Comparison of ENCODE assay signal across 9 cellular contexts in the genomic region with DNA sequence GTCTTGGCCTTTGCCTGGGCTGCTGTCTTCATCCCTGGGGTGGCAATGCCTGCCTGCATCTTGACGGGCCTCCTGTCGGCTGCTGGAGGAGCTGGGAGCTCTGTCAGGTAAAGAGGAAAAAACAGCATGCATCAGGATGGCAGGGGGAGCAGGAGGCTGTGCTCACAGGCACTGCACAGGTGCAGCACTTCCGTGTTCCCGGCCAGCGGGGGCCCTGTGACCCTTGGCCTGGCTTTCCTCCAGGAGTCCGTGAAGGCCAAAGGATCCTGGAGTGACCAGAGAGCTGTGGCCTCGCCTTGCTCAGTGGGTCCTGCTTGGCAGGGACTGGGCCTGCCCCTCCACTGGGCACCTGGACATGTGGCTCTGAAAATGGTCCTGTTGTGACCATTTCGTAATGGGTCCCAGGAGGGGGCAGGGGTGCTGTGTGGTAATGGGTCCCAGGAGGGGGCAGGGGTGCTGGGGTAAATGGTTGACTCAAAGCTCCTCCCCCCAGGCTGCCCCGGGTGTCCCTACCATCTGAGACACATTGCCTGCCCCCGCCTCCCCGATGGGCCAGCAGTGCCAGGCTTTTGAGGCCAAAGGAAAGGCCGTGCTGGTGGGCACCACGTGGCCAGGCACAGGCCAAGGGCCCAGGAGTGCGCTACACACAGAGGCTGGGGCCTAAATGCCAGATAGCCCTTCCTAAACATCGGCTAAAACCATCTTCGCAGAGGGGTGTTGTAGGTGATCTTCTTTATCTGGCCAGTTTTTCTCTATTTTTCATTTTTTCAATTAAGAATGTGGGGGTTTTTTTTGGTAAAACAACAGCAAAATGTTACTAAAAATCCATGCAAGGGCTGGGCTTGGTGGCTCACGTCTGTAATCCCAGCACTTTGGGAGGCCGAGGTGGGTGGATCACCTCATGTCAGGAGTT. TPM values are rescaled to one million over a fixed set of nuclear protein-coding genes. Genes with fewer than 3 reads are reported as not detected.
DNase-seq lines count a peak whose midpoint lies in the region; ATAC-seq and TF ChIP-seq lines count a peak whose summit lies in the region.
"Had no signal": no experiment of that assay in that cellular context is flagged by ENCODE, and none has a peak within 500 bp of the region (broad histone marks: within the 10 kb centered on the region; RNA-seq: fewer than 3 reads in every experiment).

No MANE protein-coding gene starts in this region.

- H3K4me1 Mint-ChIP-seq in CD8-positive, alpha-beta memory T cell, result peaks cover 16 to 32% (median 19%) of the 10 kb centered on the region in 3 donors

- H3K9me3 Mint-ChIP-seq in CD8-positive, alpha-beta memory T cell, result no peaks in the 10 kb centered on the region

- TF ChIP-seq POLR2A in NB4 (IDR thresholded peaks at IDR 0.05; ENCODE audit: extremely low read depth, insufficient read length), result no peak
- no peak for TF ChIP-seq POLR2A in sigmoid colon (IDR thresholded peaks at IDR 0.05)

- CTCF ChIA-PET in CD8-positive, alpha-beta memory T cell (lab: Charles Lee), result interaction anchor here (0.9 kb wide), 1 partner anchor 26 kb away, joined by 3 read pairs; no protein-coding TSS in a partner anchor

- DNase-seq in CD8-positive, alpha-beta memory T cell, result no peak
- peak; percentile 89 for DNase-seq in NB4 (ENCODE audit: low read depth)
- DNase-seq in right atrium auricular region (ENCODE audit: low spot score), result no peak
- DNase-seq in sigmoid colon, result no peak
- no peak for DNase-seq in GM13977 (ENCODE audit: low spot score)
- DNase-seq in effector memory CD4-positive, alpha-beta T cell, result no peak
- DNase-seq: NCI-H1930 had no signal

- peaks cover 30% of the 10 kb centered on the region for H3K4me1 ChIP-seq in CD8-positive, alpha-beta memory T cell (ENCODE audit: insufficient read depth, low read length)
- H3K4me1 ChIP-seq in right atrium auricular region (peaks cover 0 to 68% of the 10 kb centered on the region in 2 donors), sigmoid colon (peaks cover 0 to 56% (median 54%) of the 10 kb centered on the region in 4 donors)
- H3K4me1 ChIP-seq in effector memory CD4-positive, alpha-beta T cell (ENCODE audit: control insufficient read depth, insufficient read depth, low read length, poor library complexity, severe bottlenecking), result peaks cover 31% of the 10 kb centered on the region

- peaks cover 0 to 1% (median 0%) of the 10 kb centered on the region in 3 donors for H3K36me3 Mint-ChIP-seq in CD8-positive, alpha-beta memory T cell

- no peak overlapping the region for H3K27ac ChIP-seq in CD8-positive, alpha-beta memory T cell (ENCODE audit: low read depth, low read length)
- H3K27ac ChIP-seq in right atrium auricular region (peak overlapping the region; percentile 20 to 69), sigmoid colon (peak overlapping the region in 3 of 4 donors; percentile 88 to 98 (median 91))
- H3K27ac ChIP-seq in effector memory CD4-positive, alpha-beta T cell (ENCODE audit: insufficient read depth, low read length, poor library complexity, severe bottlenecking), result no peak overlapping the region

- 52 to 69% methylated on average over 18 of the region's 18 CpGs for WGBS in sigmoid colon, 2 donors

- in situ Hi-C loops in GM13977 (cut with MboI; ENCODE audit: low pct_unique_long_range_greater_than_20kb, low sequenced_read_pairs, unreplicated experiment), result no loop called here

- peak overlapping the region in 6 of 8 donors; percentile 12 to 74 (median 46) for H3K27ac Mint-ChIP-seq in CD8-positive, alpha-beta memory T cell

- intact Hi-C loops in sigmoid colon (cut with DNase I), result loop anchor here (5.0 kb wide), 1 partner anchor 50 kb away; no protein-coding TSS in a partner anchor

- no peak for TF ChIP-seq CTCF in NB4 (IDR thresholded peaks at IDR 0.05; ENCODE audit: low read depth, low read length)
- TF ChIP-seq CTCF in right atrium auricular region (IDR thresholded peaks at IDR 0.05), result no peak
- no peak for TF ChIP-seq CTCF in sigmoid colon (IDR thresholded peaks at IDR 0.05)
- TF ChIP-seq CTCF in GM13977 (IDR thresholded peaks at IDR 0.05; ENCODE audit: extremely low read depth, insufficient read depth, missing control alignments), result no peak

- peak overlapping the region in 3 of 7 donors; percentile 20 to 70 (median 62) for H3K4me3 Mint-ChIP-seq in CD8-positive, alpha-beta memory T cell

- TF ChIP-seq EP300 in sigmoid colon (IDR thresholded peaks at IDR 0.05), result no peak

- POLR2A ChIA-PET in CD8-positive, alpha-beta memory T cell (lab: Charles Lee), result no interaction called here

- H3K4me3 ChIP-seq in CD8-positive, alpha-beta memory T cell (ENCODE audit: low read length), result no peak overlapping the region
- H3K4me3 ChIP-seq in NB4 (ENCODE audit: low read depth, low read length) (no peak overlapping the region), right atrium auricular region (no peak overlapping the region), sigmoid colon (no peak overlapping the region)
- no peak overlapping the region for H3K4me3 ChIP-seq in effector memory CD4-positive, alpha-beta T cell (ENCODE audit: insufficient read depth, low read depth, low read length, poor library complexity, severe bottlenecking)
- H3K4me3 ChIP-seq: HAP-1 had no signal

- no peaks in the 10 kb centered on the region for H3K36me3 ChIP-seq in CD8-positive, alpha-beta memory T cell (ENCODE audit: insufficient read depth, low read length)
- H3K36me3 ChIP-seq in right atrium auricular region (no peaks in the 10 kb centered on the region), sigmoid colon (no peaks in the 10 kb centered on the region)
- no peaks in the 10 kb centered on the region for H3K36me3 ChIP-seq in effector memory CD4-positive, alpha-beta T cell (ENCODE audit: control insufficient read depth, insufficient read depth, low read length)

- ATAC-seq in HG02981 (IDR thresholded peaks at IDR 0.05; ENCODE audit: unreplicated experiment), result no peak

- H3K27me3 Mint-ChIP-seq in CD8-positive, alpha-beta memory T cell, result no peaks in the 10 kb centered on the region

- no peaks in the 10 kb centered on the region for H3K9me3 ChIP-seq in CD8-positive, alpha-beta memory T cell (ENCODE audit: low read length)
- H3K9me3 ChIP-seq in right atrium auricular region (no peaks in the 10 kb centered on the region), sigmoid colon (no peaks in the 10 kb centered on the region)
- no peaks in the 10 kb centered on the region for H3K9me3 ChIP-seq in effector memory CD4-positive, alpha-beta T cell (ENCODE audit: control insufficient read depth, low read length)
- H3K9me3 ChIP-seq: HAP-1 had no signal

- H3K27me3 ChIP-seq in CD8-positive, alpha-beta memory T cell (ENCODE audit: insufficient read depth, low read length, poor library complexity, severe bottlenecking), result no peaks in the 10 kb centered on the region
- H3K27me3 ChIP-seq in right atrium auricular region, result no peaks in the 10 kb centered on the region
- no peaks in the 10 kb centered on the region for H3K27me3 ChIP-seq in sigmoid colon
- no peaks in the 10 kb centered on the region for H3K27me3 ChIP-seq in effector memory CD4-positive, alpha-beta T cell (replicated peaks; ENCODE audit: control insufficient read depth, insufficient read depth, low read length, poor library complexity, severe bottlenecking)

RNA-seq across cellular contexts. Expression of gene FASN, which starts 4.0 kb away (rescaled TPM):
- 100 to 1,000 TPM; 251 to 259 TPM for total RNA-seq in CD8-positive, alpha-beta memory T cell
- 2.7 TPM for polyA plus RNA-seq in CD8-positive, alpha-beta memory T cell
- total RNA-seq in right atrium auricular region (10 to 100 TPM; 13.8 to 46.4 TPM), sigmoid colon (10 to 100 TPM; 12.7 to 44.2 (median 19.0) TPM)
- polyA plus RNA-seq in sigmoid colon, result 100 to 1,000 TPM in 1 of 3 donors, 10 to 100 TPM in 2; 14.4 to 152 (median 15.3) TPM

RNA-seq across cellular contexts. Expression of gene DUS1L, which starts 36.4 kb away (rescaled TPM):
- 100 to 1,000 TPM; 206 to 210 TPM for total RNA-seq in CD8-positive, alpha-beta memory T cell
- polyA plus RNA-seq in CD8-positive, alpha-beta memory T cell, result 142 TPM
- 10 to 100 TPM; 33.3 to 45.7 TPM for total RNA-seq in right atrium auricular region
- 10 to 100 TPM; 31.3 to 71.0 (median 54.2) TPM for total RNA-seq in sigmoid colon
- 100 to 1,000 TPM in 1 of 3 donors, 10 to 100 TPM in 2; 68.5 to 119 (median 84.2) TPM for polyA plus RNA-seq in sigmoid colon

RNA-seq across cellular contexts. Expression of gene GPS1, which starts 50.3 kb away (rescaled TPM):
- 100 to 1,000 TPM; 122 to 125 TPM for total RNA-seq in CD8-positive, alpha-beta memory T cell
- 151 TPM for polyA plus RNA-seq in CD8-positive, alpha-beta memory T cell
- 10 to 100 TPM; 79.5 to 90.8 TPM for total RNA-seq in right atrium auricular region
- 10 to 100 TPM; 64.6 to 75.4 (median 69.8) TPM for total RNA-seq in sigmoid colon
- polyA plus RNA-seq in sigmoid colon, result 10 to 100 TPM; 67.3 to 83.6 (median 69.1) TPM

RNA-seq across cellular contexts. Expression of gene RFNG, which starts 50.4 kb away (rescaled TPM):
- total RNA-seq in CD8-positive, alpha-beta memory T cell, result 10 to 100 TPM; 18.1 to 19.4 TPM
- polyA plus RNA-seq in CD8-positive, alpha-beta memory T cell, result 7.3 TPM
- total RNA-seq in right atrium auricular region, result 10 to 100 TPM; 21.4 to 25.3 TPM
- 10 to 100 TPM; 31.7 to 37.4 (median 33.7) TPM for total RNA-seq in sigmoid colon
- polyA plus RNA-seq in sigmoid colon, result 10 to 100 TPM; 13.6 to 38.6 (median 23.4) TPM

Comparison
In these comparisons a context has a peak if more than half of its experiments do, and no peak if none do; other contexts are left out.
1. H3K27ac ChIP-seq: peak in right atrium auricular region (2 of 2) and sigmoid colon (3 of 4); none in CD8-positive, alpha-beta memory T cell (single experiment) and effector memory CD4-positive, alpha-beta T cell (single experiment).
2. RNA of gene FASN, which starts 4.0 kb away (total RNA-seq): 251 to 259 TPM in CD8-positive, alpha-beta memory T cell; 13.8 to 46.4 TPM in right atrium auricular region and 12.7 to 44.2 TPM in sigmoid colon; every median in the first group is over 4 times any median in the second.